Comparison of ENCODE assay signal across 18 cellular contexts in genomic region chr7:149863500-149863899, GRCh38. TPM values are rescaled to one million over a fixed set of nuclear protein-coding genes. Genes with fewer than 3 reads are reported as not detected.
A peak's percentile ranks its signal among the peaks of the same experiment; 100 is the strongest.
DNase-seq lines count a peak whose midpoint lies in the region; ATAC-seq lines count a peak whose summit lies in the region.
"Had no signal": no experiment of that assay in that cellular context is flagged by ENCODE, and none has a peak within 500 bp of the region (broad histone marks: within the 10 kb centered on the region; RNA-seq: fewer than 3 reads in every experiment).

No MANE protein-coding gene starts in this region.

- H3K27ac ChIP-seq in CD4-positive, CD25-positive, alpha-beta regulatory T cell (ENCODE audit: insufficient read depth, low read length, poor library complexity, severe bottlenecking), result peak overlapping the region; percentile 86
- peak overlapping the region; percentile 88 for H3K27ac ChIP-seq in naive thymus-derived CD4-positive, alpha-beta T cell (ENCODE audit: low read depth, low read length)
- H3K27ac ChIP-seq: SJCRH30 had no signal

- H3K36me3 Mint-ChIP-seq in activated CD4-positive, alpha-beta T cell treated with anti-CD3 and anti-CD28 coated beads, Interleukin-2, amount 10 ng/mL, durations not matched to agents 7 days and 5 days (ENCODE audit: low read depth), result peaks cover 53% of the 10 kb centered on the region
- H3K36me3 Mint-ChIP-seq in CD4-positive, CD25-positive, alpha-beta regulatory T cell, result peaks cover 21% of the 10 kb centered on the region
- peaks cover 31% of the 10 kb centered on the region for H3K36me3 Mint-ChIP-seq in T-cell
- peaks cover 7 to 43% (median 30%) of the 10 kb centered on the region in 5 donors for H3K36me3 Mint-ChIP-seq in naive thymus-derived CD4-positive, alpha-beta T cell

- no peak for DNase-seq in activated CD4-positive, alpha-beta T cell treated with anti-CD3 and anti-CD28 coated beads, Interleukin-2, amount 10 ng/mL, durations not matched to agents 7 days and 5 days
- DNase-seq in activated CD4-positive, alpha-beta T cell treated with anti-CD3 and anti-CD28 coated beads for 4 hours, result no peak
- DNase-seq in CD4-positive, CD25-positive, alpha-beta regulatory T cell, result no peak
- DNase-seq in T-cell, result peak in 1 of 34 experiments; percentile 19
- DNase-seq in naive thymus-derived CD4-positive, alpha-beta T cell, result no peak
- DNase-seq in CD1c-positive myeloid dendritic cell (ENCODE audit: extremely low spot score), result no peak
- DNase-seq: 8988T, NCI-H1417 treated with DMSO at 0.1 percent for 48 hours, NCI-H2029, NCI-H2171 treated with DMSO at 0.1 percent for 48 hours, NCI-H446 treated with DMSO at 0.1 percent for 48 hours, NCI-H748 treated with DMSO at 0.1 percent for 48 hours, PC-3, SJCRH30 had no signal

- no peak overlapping the region for H3K4me3 ChIP-seq in CD4-positive, CD25-positive, alpha-beta regulatory T cell (ENCODE audit: low read depth, low read length)
- no peak overlapping the region for H3K4me3 ChIP-seq in naive thymus-derived CD4-positive, alpha-beta T cell (ENCODE audit: low read length)
- H3K4me3 ChIP-seq: K562, SJCRH30 had no signal

- intact Hi-C loops in naive thymus-derived CD4-positive, alpha-beta T cell (cut with micrococcal nuclease), result loop anchor here in 1 of 2 donors (10.0 kb wide), 1 partner anchor 149 kb away; a partner anchor contains a TSS

- H3K4me3 Mint-ChIP-seq in activated CD4-positive, alpha-beta T cell treated with anti-CD3 and anti-CD28 coated beads, Interleukin-2, amount 10 ng/mL, durations not matched to agents 7 days and 5 days, result no peak overlapping the region
- no peak overlapping the region for H3K4me3 Mint-ChIP-seq in CD4-positive, CD25-positive, alpha-beta regulatory T cell
- H3K4me3 Mint-ChIP-seq in T-cell, result peak overlapping the region in 1 of 3 donors; percentile 61
- H3K4me3 Mint-ChIP-seq in naive thymus-derived CD4-positive, alpha-beta T cell, result peak overlapping the region in 5 of 10 donors; percentile 32 to 74 (median 48)

- H3K4me1 ChIP-seq in CD4-positive, CD25-positive, alpha-beta regulatory T cell (ENCODE audit: control insufficient read depth, insufficient read depth, low read length, poor library complexity, severe bottlenecking), result peaks cover 48% of the 10 kb centered on the region
- H3K4me1 ChIP-seq in naive thymus-derived CD4-positive, alpha-beta T cell (ENCODE audit: control insufficient read depth in 2 of 2, insufficient read depth in 2 of 2, low read length in 2 of 2), result peaks cover 48 to 72% of the 10 kb centered on the region in 2 donors
- H3K4me1 ChIP-seq: SJCRH30 had no signal

- H3K27me3 Mint-ChIP-seq in activated CD4-positive, alpha-beta T cell treated with anti-CD3 and anti-CD28 coated beads, Interleukin-2, amount 10 ng/mL, durations not matched to agents 7 days and 5 days, result no peaks in the 10 kb centered on the region
- H3K27me3 Mint-ChIP-seq in CD4-positive, CD25-positive, alpha-beta regulatory T cell, result no peaks in the 10 kb centered on the region
- no peaks in the 10 kb centered on the region for H3K27me3 Mint-ChIP-seq in T-cell
- H3K27me3 Mint-ChIP-seq in naive thymus-derived CD4-positive, alpha-beta T cell, result no peaks in the 10 kb centered on the region

- peak overlapping the region; percentile 57 for H3K27ac Mint-ChIP-seq in activated CD4-positive, alpha-beta T cell treated with anti-CD3 and anti-CD28 coated beads, Interleukin-2, amount 10 ng/mL, durations not matched to agents 7 days and 5 days
- peak overlapping the region; percentile 80 to 88 (median 87) for H3K27ac Mint-ChIP-seq in CD4-positive, CD25-positive, alpha-beta regulatory T cell
- H3K27ac Mint-ChIP-seq in T-cell, result peak overlapping the region; percentile 99
- peak overlapping the region; percentile 52 to 99 (median 96) for H3K27ac Mint-ChIP-seq in naive thymus-derived CD4-positive, alpha-beta T cell

- no peaks in the 10 kb centered on the region for H3K9me3 Mint-ChIP-seq in activated CD4-positive, alpha-beta T cell treated with anti-CD3 and anti-CD28 coated beads, Interleukin-2, amount 10 ng/mL, durations not matched to agents 7 days and 5 days
- no peaks in the 10 kb centered on the region for H3K9me3 Mint-ChIP-seq in CD4-positive, CD25-positive, alpha-beta regulatory T cell
- no peaks in the 10 kb centered on the region for H3K9me3 Mint-ChIP-seq in T-cell
- H3K9me3 Mint-ChIP-seq in naive thymus-derived CD4-positive, alpha-beta T cell, result no peaks in the 10 kb centered on the region

- H3K36me3 ChIP-seq in CD4-positive, CD25-positive, alpha-beta regulatory T cell (ENCODE audit: control insufficient read depth, insufficient read depth, low read length), result peaks cover 32% of the 10 kb centered on the region
- H3K36me3 ChIP-seq in naive thymus-derived CD4-positive, alpha-beta T cell (ENCODE audit: control insufficient read depth in 2 of 3, insufficient read depth in 3 of 3, low read length in 3 of 3), result peaks cover 0 to 38% (median 14%) of the 10 kb centered on the region in 3 experiments
- H3K36me3 ChIP-seq: SJCRH30 had no signal

- POLR2A ChIA-PET in activated CD4-positive, alpha-beta T cell treated with anti-CD3 and anti-CD28 coated beads, Interleukin-2, amount 10 ng/mL, durations not matched to agents 7 days and 5 days (lab: Charles Lee), result no interaction called here
- POLR2A ChIA-PET in T-cell (lab: Charles Lee), result no interaction called here
- POLR2A ChIA-PET in naive thymus-derived CD4-positive, alpha-beta T cell (lab: Charles Lee), result interaction anchor here (1.0 to 3.0 kb wide), 3 partner anchors 11 to 21 kb away, joined by 3 to 19 read pairs (median 12); partner anchors contain the start of gene ATP6V0E2

- no peaks in the 10 kb centered on the region for H3K27me3 ChIP-seq in CD4-positive, CD25-positive, alpha-beta regulatory T cell (ENCODE audit: control insufficient read depth, insufficient read depth, low read length)
- no peaks in the 10 kb centered on the region for H3K27me3 ChIP-seq in naive thymus-derived CD4-positive, alpha-beta T cell (ENCODE audit: control insufficient read depth in 2 of 2, insufficient read depth in 2 of 2, low read length in 2 of 2)
- H3K27me3 ChIP-seq: SJCRH30 had no signal

- CTCF ChIA-PET in activated CD4-positive, alpha-beta T cell treated with anti-CD3 and anti-CD28 coated beads, Interleukin-2, amount 10 ng/mL, durations not matched to agents 7 days and 5 days (lab: Charles Lee), result interaction anchor here (3.9 kb wide), 1 partner anchor 14 kb away, joined by 9 read pairs; no protein-coding TSS in a partner anchor
- CTCF ChIA-PET in T-cell (lab: Charles Lee), result no interaction called here
- CTCF ChIA-PET in naive thymus-derived CD4-positive, alpha-beta T cell (lab: Charles Lee), result no interaction called here

- H3K9me3 ChIP-seq in CD4-positive, CD25-positive, alpha-beta regulatory T cell (ENCODE audit: control insufficient read depth in 2 of 2, low read length in 2 of 2), result no peaks in the 10 kb centered on the region
- no peaks in the 10 kb centered on the region for H3K9me3 ChIP-seq in naive thymus-derived CD4-positive, alpha-beta T cell (ENCODE audit: control insufficient read depth in 2 of 3, low read length in 3 of 3)
- H3K9me3 ChIP-seq: SJCRH30 had no signal

- H3K4me1 Mint-ChIP-seq in activated CD4-positive, alpha-beta T cell treated with anti-CD3 and anti-CD28 coated beads, Interleukin-2, amount 10 ng/mL, durations not matched to agents 7 days and 5 days, result peaks cover 60% of the 10 kb centered on the region
- peaks cover 9 to 64% (median 31%) of the 10 kb centered on the region in 4 donors for H3K4me1 Mint-ChIP-seq in CD4-positive, CD25-positive, alpha-beta regulatory T cell
- peaks cover 63 to 79% (median 76%) of the 10 kb centered on the region in 3 donors for H3K4me1 Mint-ChIP-seq in T-cell
- H3K4me1 Mint-ChIP-seq in naive thymus-derived CD4-positive, alpha-beta T cell, result peaks cover 41 to 93% (median 81%) of the 10 kb centered on the region in 7 donors

- no peak for ATAC-seq in CD4-positive, CD25-positive, alpha-beta regulatory T cell (ENCODE audit: low read depth in 2 of 2)
- ATAC-seq in T-cell (replicated peaks in 1 of 4) (no peak), HG03439 (IDR thresholded peaks at IDR 0.05; ENCODE audit: unreplicated experiment) (no peak), HG03432 (IDR thresholded peaks at IDR 0.05; ENCODE audit: unreplicated experiment) (no peak)
- ATAC-seq in naive thymus-derived CD4-positive, alpha-beta T cell, result no peak
- ATAC-seq: HCT116, PC-3 had no signal

RNA-seq across cellular contexts. Expression of gene ATP6V0E2, which starts 10.3 kb away (rescaled TPM):
- 10 to 100 TPM; 69.0 to 76.1 TPM for total RNA-seq in activated CD4-positive, alpha-beta T cell treated with anti-CD3 and anti-CD28 coated beads, Interleukin-2, amount 10 ng/mL, durations not matched to agents 7 days and 5 days
- total RNA-seq in CD4-positive, CD25-positive, alpha-beta regulatory T cell, result 45.9 TPM
- polyA plus RNA-seq in CD4-positive, CD25-positive, alpha-beta regulatory T cell, result 100 to 1,000 TPM; 150 to 183 (median 164) TPM
- total RNA-seq in T-cell, result 10 to 100 TPM; 48.5 to 79.4 (median 63.9) TPM
- total RNA-seq in naive thymus-derived CD4-positive, alpha-beta T cell, result 10 to 100 TPM; 32.7 to 84.0 (median 55.4) TPM
- 100 to 1,000 TPM; 199 to 240 TPM for polyA plus RNA-seq in naive thymus-derived CD4-positive, alpha-beta T cell

RNA-seq across cellular contexts. Expression of gene ZNF862, which starts 25.3 kb away (rescaled TPM):
- 10 to 100 TPM; 31.3 to 35.8 TPM for total RNA-seq in activated CD4-positive, alpha-beta T cell treated with anti-CD3 and anti-CD28 coated beads, Interleukin-2, amount 10 ng/mL, durations not matched to agents 7 days and 5 days
- 32.8 TPM for total RNA-seq in CD4-positive, CD25-positive, alpha-beta regulatory T cell
- polyA plus RNA-seq in CD4-positive, CD25-positive, alpha-beta regulatory T cell, result 1 to 10 TPM; 5.3 to 7.6 (median 6.6) TPM
- 10 to 100 TPM; 49.3 to 72.0 (median 63.8) TPM for total RNA-seq in T-cell
- total RNA-seq in naive thymus-derived CD4-positive, alpha-beta T cell, result 100 to 1,000 TPM in 2 of 5 experiments, 10 to 100 TPM in 3; 36.9 to 112 (median 41.8) TPM
- 10 to 100 TPM in 1 of 2 donors, 1 to 10 TPM in 1; 9.1 to 11.7 TPM for polyA plus RNA-seq in naive thymus-derived CD4-positive, alpha-beta T cell
